In genomic region chr16:31529398-31530312, GRCh38 we compare ENCODE assay signal across 10 cellular contexts. TPM values are rescaled to one million over a fixed set of nuclear protein-coding genes. Genes with fewer than 3 reads are reported as not detected.
DNase-seq lines count a peak whose midpoint lies in the region; ATAC-seq and TF ChIP-seq lines count a peak whose summit lies in the region.
"Had no signal": no experiment of that assay in that cellular context is flagged by ENCODE, and none has a peak within 500 bp of the region (broad histone marks: within the 10 kb centered on the region; RNA-seq: fewer than 3 reads in every experiment).

No MANE protein-coding gene starts in this region.

- no peak overlapping the region for H3K23ac ChIP-seq in trophoblast cell (ENCODE audit: low read length)

- H3K4me2 ChIP-seq in trophoblast cell (ENCODE audit: low read length), result no peak overlapping the region

- peak; percentile 27 for DNase-seq in activated naive CD4-positive, alpha-beta T cell treated with anti-CD3 and anti-CD28 coated beads for 36 hours
- DNase-seq in activated naive CD4-positive, alpha-beta T cell treated with Interleukin-2 at 50 U/mL for 16 hours, result no peak
- no peak for DNase-seq in type B pancreatic cell (ENCODE audit: extremely low spot score, unreplicated experiment)
- DNase-seq in germinal center (ENCODE audit: low spot score), result no peak
- DNase-seq in trophoblast cell, result no peak
- DNase-seq: kidney glomerular epithelial cell had no signal

- H3K36me3 Mint-ChIP-seq in activated naive CD4-positive, alpha-beta T cell treated with anti-CD3 and anti-CD28 coated beads for 36 hours (ENCODE audit: low read depth), result no peaks in the 10 kb centered on the region
- H3K36me3 Mint-ChIP-seq in brain, result no peaks in the 10 kb centered on the region
- no peaks in the 10 kb centered on the region for H3K36me3 Mint-ChIP-seq in type B pancreatic cell

- H3K27ac ChIP-seq in mucosa of rectum (ENCODE audit: low read depth in 2 of 2, low read length in 2 of 2), result no peak overlapping the region
- no peak overlapping the region for H3K27ac ChIP-seq in trophoblast cell (ENCODE audit: low read depth, low read length)

- no peak overlapping the region for H2BK5ac ChIP-seq in trophoblast cell (ENCODE audit: low read depth, low read length, poor library complexity)

- no peak for TF ChIP-seq CTCF in brain (conservative IDR thresholded peaks at IDR 0.05)
- no peak for TF ChIP-seq CTCF in type B pancreatic cell (conservative IDR thresholded peaks at IDR 0.05)

- no peak for ATAC-seq in GM19397 (IDR thresholded peaks at IDR 0.05; ENCODE audit: unreplicated experiment)

- intact Hi-C loops in activated naive CD4-positive, alpha-beta T cell treated with anti-CD3 and anti-CD28 coated beads for 36 hours (cut with micrococcal nuclease), result loop anchor here (2.0 to 5.0 kb wide), 2 partner anchors 21 to 338 kb away; partner anchors contain the start of gene RUSF1

- H3K27me3 Mint-ChIP-seq in activated naive CD4-positive, alpha-beta T cell treated with anti-CD3 and anti-CD28 coated beads for 36 hours (ENCODE audit: low read depth), result peaks cover 8% of the 10 kb centered on the region
- H3K27me3 Mint-ChIP-seq in brain, result peaks cover 21% of the 10 kb centered on the region
- peaks cover 19% of the 10 kb centered on the region for H3K27me3 Mint-ChIP-seq in type B pancreatic cell

- no peak overlapping the region for H4K8ac ChIP-seq in trophoblast cell (ENCODE audit: low read depth, low read length)

- H3K79me1 ChIP-seq in trophoblast cell (ENCODE audit: low read length), result no peaks in the 10 kb centered on the region

- H2AFZ ChIP-seq in trophoblast cell (ENCODE audit: insufficient read depth, low read length, poor library complexity), result no peak overlapping the region

- H4K12ac ChIP-seq in trophoblast cell (ENCODE audit: low read depth, low read length), result no peak overlapping the region

- H3K4me1 ChIP-seq in mucosa of rectum (ENCODE audit: control insufficient read depth in 2 of 2, insufficient read depth in 2 of 2, low read length in 2 of 2) (no peaks in the 10 kb centered on the region), trophoblast cell (ENCODE audit: control insufficient read depth in 1 of 2, insufficient read depth in 2 of 2, low read length in 2 of 2) (peaks cover 0 to 4% of the 10 kb centered on the region in 2 experiments)

- no CpG with 5 or more reads among the region's 58 CpGs for WGBS in trophoblast cell (ENCODE audit: extremely low coverage, insufficient coverage, insufficient read length)

- H3K4me3 ChIP-seq in mucosa of rectum (ENCODE audit: low read length in 2 of 2), result peak overlapping the region; percentile 22 to 50
- no peak overlapping the region for H3K4me3 ChIP-seq in trophoblast cell (ENCODE audit: low read depth, low read length)

- H3K27ac Mint-ChIP-seq in activated naive CD4-positive, alpha-beta T cell treated with anti-CD3 and anti-CD28 coated beads for 36 hours, result no peak overlapping the region
- peak overlapping the region in 1 of 5 experiments; percentile 28 for H3K27ac Mint-ChIP-seq in brain
- H3K27ac Mint-ChIP-seq in type B pancreatic cell, result no peak overlapping the region

- CTCF ChIA-PET in activated naive CD4-positive, alpha-beta T cell treated with anti-CD3 and anti-CD28 coated beads for 36 hours (lab: Charles Lee), result no interaction called here

- no peak overlapping the region for H3K9ac ChIP-seq in mucosa of rectum (ENCODE audit: low read depth in 1 of 2, low read length in 2 of 2)
- H3K9ac ChIP-seq in trophoblast cell (ENCODE audit: low read length), result no peak overlapping the region

- H3K27me3 ChIP-seq in mucosa of rectum (ENCODE audit: control insufficient read depth in 2 of 2, insufficient read depth in 2 of 2, low read length in 2 of 2) (peaks cover 12 to 26% of the 10 kb centered on the region in 2 donors), trophoblast cell (ENCODE audit: insufficient read depth, low read length) (peaks cover 24% of the 10 kb centered on the region)

- no peaks in the 10 kb centered on the region for H3K79me2 ChIP-seq in trophoblast cell (ENCODE audit: control insufficient read depth, insufficient read depth, low read length, poor library complexity)

- no peak overlapping the region for H2BK12ac ChIP-seq in trophoblast cell (ENCODE audit: low read length)

- peaks cover 21% of the 10 kb centered on the region for H3K4me1 Mint-ChIP-seq in activated naive CD4-positive, alpha-beta T cell treated with anti-CD3 and anti-CD28 coated beads for 36 hours (ENCODE audit: low read depth)
- H3K4me1 Mint-ChIP-seq in brain (peaks cover 14% of the 10 kb centered on the region), type B pancreatic cell (ENCODE audit: unreplicated experiment) (no peaks in the 10 kb centered on the region)

- H3K36me3 ChIP-seq in mucosa of rectum (ENCODE audit: control insufficient read depth in 2 of 2, insufficient read depth in 2 of 2, low read length in 2 of 2) (no peaks in the 10 kb centered on the region), trophoblast cell (ENCODE audit: control insufficient read depth in 1 of 2, insufficient read depth in 2 of 2, low read length in 2 of 2) (no peaks in the 10 kb centered on the region)

- H2BK120ac ChIP-seq in trophoblast cell (ENCODE audit: insufficient read depth, low read length, poor library complexity), result no peak overlapping the region

- H3K14ac ChIP-seq in trophoblast cell (ENCODE audit: low read length), result no peak overlapping the region

- H3K4ac ChIP-seq in trophoblast cell (ENCODE audit: low read depth, low read length), result no peak overlapping the region

- H3K4me3 Mint-ChIP-seq in activated naive CD4-positive, alpha-beta T cell treated with anti-CD3 and anti-CD28 coated beads for 36 hours, result peak overlapping the region; percentile 12
- H3K4me3 Mint-ChIP-seq in brain, result peak overlapping the region; percentile 62 to 84 (median 80)
- peak overlapping the region; percentile 72 for H3K4me3 Mint-ChIP-seq in type B pancreatic cell

- no peak overlapping the region for H4K91ac ChIP-seq in trophoblast cell (ENCODE audit: low read depth, low read length)

- no peaks in the 10 kb centered on the region for H3K9me3 Mint-ChIP-seq in activated naive CD4-positive, alpha-beta T cell treated with anti-CD3 and anti-CD28 coated beads for 36 hours
- peaks cover 0 to 3% (median 0%) of the 10 kb centered on the region in 5 experiments for H3K9me3 Mint-ChIP-seq in brain
- no peaks in the 10 kb centered on the region for H3K9me3 Mint-ChIP-seq in type B pancreatic cell

- no peak overlapping the region for H2AK5ac ChIP-seq in trophoblast cell (ENCODE audit: low read length)

- H3K9me3 ChIP-seq in mucosa of rectum (ENCODE audit: control insufficient read depth in 2 of 2, low read length in 2 of 2) (no peaks in the 10 kb centered on the region), trophoblast cell (ENCODE audit: insufficient read depth, low read depth, low read length) (peaks cover 2% of the 10 kb centered on the region)

- H3K18ac ChIP-seq in trophoblast cell (ENCODE audit: low read length), result no peak overlapping the region

RNA-seq across cellular contexts. Expression of gene AHSP, which starts 2.0 kb away (rescaled TPM):
- not detected for total RNA-seq in activated naive CD4-positive, alpha-beta T cell treated with anti-CD3 and anti-CD28 coated beads for 36 hours
- not detected for polyA plus RNA-seq in brain (ENCODE audit: insufficient read depth, low read depth, low replicate concordance)
- not detected in 2 replicates for total RNA-seq in type B pancreatic cell (ENCODE audit: low replicate concordance)
- not detected in 2 replicates for polyA plus RNA-seq in trophoblast cell (2013)
- total RNA-seq: RPMI7951 had no signal

RNA-seq across cellular contexts. Expression of gene RUSF1, which starts 21.5 kb away (rescaled TPM):
- total RNA-seq in activated naive CD4-positive, alpha-beta T cell treated with anti-CD3 and anti-CD28 coated beads for 36 hours, result 10 to 100 TPM; 24.0 to 26.0 TPM
- polyA plus RNA-seq in brain (ENCODE audit: insufficient read depth, low read depth, low replicate concordance), result 103 TPM
- total RNA-seq in type B pancreatic cell (ENCODE audit: low replicate concordance), result 74.2 and 78.2 TPM in 2 replicates
- polyA plus RNA-seq in trophoblast cell (2013), result 34.5 and 35.2 TPM in 2 replicates

RNA-seq across cellular contexts. Expression of gene SLC5A2, which starts 46.7 kb away (rescaled TPM):
- total RNA-seq in activated naive CD4-positive, alpha-beta T cell treated with anti-CD3 and anti-CD28 coated beads for 36 hours, result not detected
- 3.7 TPM for polyA plus RNA-seq in brain (ENCODE audit: insufficient read depth, low read depth, low replicate concordance)
- total RNA-seq in type B pancreatic cell (ENCODE audit: low replicate concordance), result 0.41 TPM in 1 of 2 replicates, not detected in the other
- not detected in 2 replicates for polyA plus RNA-seq in trophoblast cell (2013)
- total RNA-seq: RPMI7951 had no signal

RNA-seq across cellular contexts. Expression of gene TGFB1I1, which starts 57.7 kb away (rescaled TPM):
- total RNA-seq in activated naive CD4-positive, alpha-beta T cell treated with anti-CD3 and anti-CD28 coated beads for 36 hours, result under 1 TPM in 1 of 2 experiments, not detected in 1; 0.12 TPM
- polyA plus RNA-seq in brain (ENCODE audit: insufficient read depth, low read depth, low replicate concordance), result 15.8 TPM
- 5.0 and 25.6 TPM in 2 replicates for total RNA-seq in type B pancreatic cell (ENCODE audit: low replicate concordance)
- polyA plus RNA-seq in trophoblast cell (2013), result 37.9 and 42.2 TPM in 2 replicates

Comparison
In these comparisons a context has a peak if more than half of its experiments do, and no peak if none do; other contexts are left out.
1. H3K4me3 Mint-ChIP-seq: peak in every context shown above with its lines; median percentile 80 in brain; 72 in type B pancreatic cell; 12 in activated naive CD4-positive, alpha-beta T cell treated with anti-CD3 and anti-CD28 coated beads for 36 hours.